In genomic region chr4:70667710-70668535, GRCh38 we compare ENCODE assay signal across 12 cellular contexts. TPM values are rescaled to one million over a fixed set of nuclear protein-coding genes. Genes with fewer than 3 reads are reported as not detected.
DNase-seq lines count a peak whose midpoint lies in the region; ATAC-seq and TF ChIP-seq lines count a peak whose summit lies in the region.
"Had no signal": no experiment of that assay in that cellular context is flagged by ENCODE, and none has a peak within 500 bp of the region (broad histone marks: within the 10 kb centered on the region; RNA-seq: fewer than 3 reads in every experiment).

No MANE protein-coding gene starts in this region.

- peak; percentile 21 for DNase-seq in HCEC 1CT
- DNase-seq in foreskin keratinocyte: no peak
- DNase-seq in NCI-H187 treated with DMSO at 0.1 percent for 48 hours (lab: John Stamatoyannopoulos, UW): no peak
- DNase-seq in NCI-H1436 (lab: John Stamatoyannopoulos, UW): no peak
- DNase-seq: activated CD4-positive, alpha-beta T cell treated with anti-CD3 and anti-CD28 coated beads for 4 hours; KG1; psoas muscle had no signal

- H3K4me2 ChIP-seq in OCI-LY1 (ENCODE audit: low read length): peak overlapping the region; percentile 95

- H3K27me3 ChIP-seq in OCI-LY1 (ENCODE audit: insufficient read depth, low read length) (no peaks in the 10 kb centered on the region), muscle layer of duodenum (ENCODE audit: low read depth, low read length) (no peaks in the 10 kb centered on the region), foreskin keratinocyte (no peaks in the 10 kb centered on the region)

- no peaks in the 10 kb centered on the region for H4K20me1 ChIP-seq in OCI-LY1 (ENCODE audit: insufficient read depth, low read length)

- H3F3A ChIP-seq in OCI-LY1 (ENCODE audit: insufficient read depth, low read length): no peaks in the 10 kb centered on the region

- H3K27ac ChIP-seq in OCI-LY1 (ENCODE audit: low read depth, low read length, poor library complexity, severe bottlenecking) (peak overlapping the region; percentile 95), muscle layer of duodenum (ENCODE audit: low read length) (peak overlapping the region; percentile 19), foreskin keratinocyte (no peak overlapping the region)
- H3K27ac ChIP-seq: psoas muscle had no signal

- TF ChIP-seq CTCF in OCI-LY1 (IDR thresholded peaks at IDR 0.05; ENCODE audit: low read length): no peak
- no peak for TF ChIP-seq CTCF in foreskin keratinocyte (conservative IDR thresholded peaks at IDR 0.05)

- H3K9ac ChIP-seq in OCI-LY1 (ENCODE audit: low read length): peak overlapping the region; percentile 99

- H3K4me3 ChIP-seq in OCI-LY1 (ENCODE audit: low read depth, low read length, poor library complexity, severe bottlenecking): peak overlapping the region; percentile 97
- H3K4me3 ChIP-seq in muscle layer of duodenum (ENCODE audit: low read depth in 1 of 2, low read length in 2 of 2): no peak overlapping the region
- H3K4me3 ChIP-seq: psoas muscle had no signal

- ATAC-seq in GM18511 (IDR thresholded peaks at IDR 0.05; ENCODE audit: unreplicated experiment) (peak; percentile 65), foreskin keratinocyte (no peak), GM21717 (IDR thresholded peaks at IDR 0.05; ENCODE audit: unreplicated experiment) (no peak)
- ATAC-seq: psoas muscle had no signal

- H3K9me3 ChIP-seq in OCI-LY1 (ENCODE audit: low read length) (no peaks in the 10 kb centered on the region), muscle layer of duodenum (ENCODE audit: control insufficient read depth in 1 of 2, low read length in 2 of 2) (no peaks in the 10 kb centered on the region)
- H3K9me3 ChIP-seq: psoas muscle had no signal

- no peak overlapping the region for H2AFZ ChIP-seq in OCI-LY1 (ENCODE audit: low read length)

- H3K79me2 ChIP-seq in OCI-LY1 (ENCODE audit: insufficient read depth, low read length): peaks cover 42% of the 10 kb centered on the region

- H3K36me3 ChIP-seq in OCI-LY1 (ENCODE audit: insufficient read depth, low read length) (peaks cover 30% of the 10 kb centered on the region), muscle layer of duodenum (ENCODE audit: control insufficient read depth in 1 of 2, insufficient read depth in 2 of 2, low read length in 2 of 2) (no peaks in the 10 kb centered on the region)

- H3K4me1 ChIP-seq in OCI-LY1 (ENCODE audit: insufficient read depth, low read length, severe bottlenecking) (peaks cover 67% of the 10 kb centered on the region), muscle layer of duodenum (ENCODE audit: control insufficient read depth in 1 of 2, insufficient read depth in 2 of 2, low read length in 2 of 2) (no peaks in the 10 kb centered on the region), foreskin keratinocyte (no peaks in the 10 kb centered on the region)
- H3K4me1 ChIP-seq: psoas muscle had no signal

- no peaks in the 10 kb centered on the region for H3K9me2 ChIP-seq in OCI-LY1 (ENCODE audit: low read depth, low read length)

RNA-seq across cellular contexts. Expression of gene JCHAIN, which starts 1.6 kb away (rescaled TPM):
- not detected in 2 replicates for total RNA-seq in foreskin keratinocyte
- polyA plus RNA-seq in foreskin keratinocyte: not detected in 2 replicates
- total RNA-seq: glomerular endothelial cell had no signal

RNA-seq across cellular contexts. Expression of gene UTP3, which starts 20.4 kb away (rescaled TPM):
- 27.2 and 31.4 TPM in 2 replicates for total RNA-seq in foreskin keratinocyte
- polyA plus RNA-seq in foreskin keratinocyte: 22.3 and 27.5 TPM in 2 replicates

RNA-seq across cellular contexts. Expression of gene ENAM, which starts 39.4 kb away (rescaled TPM):
- not detected in 2 replicates for total RNA-seq in foreskin keratinocyte
- not detected in 2 replicates for polyA plus RNA-seq in foreskin keratinocyte
- total RNA-seq: glomerular endothelial cell had no signal

RNA-seq across cellular contexts. Expression of gene RUFY3, which starts 53.8 kb away (rescaled TPM):
- 17.0 and 19.3 TPM in 2 replicates for total RNA-seq in foreskin keratinocyte
- polyA plus RNA-seq in foreskin keratinocyte: 6.9 and 7.3 TPM in 2 replicates
